Comparison of ENCODE assay signal across 18 cellular contexts in genomic region chr3:48738144-48738536, GRCh38. TPM values are rescaled to one million over a fixed set of nuclear protein-coding genes. Genes with fewer than 3 reads are reported as not detected.
DNase-seq lines count a peak whose midpoint lies in the region; ATAC-seq and TF ChIP-seq lines count a peak whose summit lies in the region.
"Had no signal": no experiment of that assay in that cellular context is flagged by ENCODE, and none has a peak within 500 bp of the region (broad histone marks: within the 10 kb centered on the region; RNA-seq: fewer than 3 reads in every experiment).

No MANE protein-coding gene starts in this region.

- ATAC-seq in Right ventricle myocardium inferior (peak; percentile 71), left ventricle myocardium superior (peak; percentile 62), HG03354 (IDR thresholded peaks at IDR 0.05; ENCODE audit: poor library complexity, severe bottlenecking, unreplicated experiment) (no peak), GM18873 (IDR thresholded peaks at IDR 0.05; ENCODE audit: low FRiP score, unreplicated experiment) (no peak)
- ATAC-seq in activated T-cell treated with anti-CD3 and anti-CD28 coated beads, Interleukin-2, amount 50 U/mL, for 4 hours, result no peak
- ATAC-seq: stimulated activated memory B cell treated with anti-CD40 and anti-IgM and Interleukin-4, amounts not matched to agents 10 μg/mL and 1 μg/mL and 100 μg/mL, for 72 hours had no signal

- no peaks in the 10 kb centered on the region for H3K27me3 Mint-ChIP-seq in progenitor cell of endocrine pancreas
- H3K27me3 Mint-ChIP-seq in activated T-cell treated with anti-CD3 and anti-CD28 coated beads, Interleukin-2, amount 50 U/mL, for 4 hours (ENCODE audit: low read depth), result no peaks in the 10 kb centered on the region
- H3K27me3 Mint-ChIP-seq: activated CD4-positive, alpha-beta T cell treated with anti-CD3 and anti-CD28 coated beads, Interleukin-2, amount 10 ng/mL, durations not matched to agents 7 days and 5 days; stimulated activated memory B cell treated with anti-CD40 and anti-IgM and Interleukin-4, amounts not matched to agents 10 μg/mL and 1 μg/mL and 100 μg/mL, for 72 hours had no signal

- H3K9me3 Mint-ChIP-seq in progenitor cell of endocrine pancreas (ENCODE audit: low read depth), result no peaks in the 10 kb centered on the region
- H3K9me3 Mint-ChIP-seq in activated T-cell treated with anti-CD3 and anti-CD28 coated beads, Interleukin-2, amount 50 U/mL, for 4 hours, result no peaks in the 10 kb centered on the region
- H3K9me3 Mint-ChIP-seq: activated CD4-positive, alpha-beta T cell treated with anti-CD3 and anti-CD28 coated beads, Interleukin-2, amount 10 ng/mL, durations not matched to agents 7 days and 5 days; stimulated activated memory B cell treated with anti-CD40 and anti-IgM and Interleukin-4, amounts not matched to agents 10 μg/mL and 1 μg/mL and 100 μg/mL, for 72 hours had no signal

- no peak for TF ChIP-seq CTCF in progenitor cell of endocrine pancreas (IDR thresholded peaks at IDR 0.05; ENCODE audit: unreplicated experiment)

- no peak overlapping the region for H3K4me3 Mint-ChIP-seq in progenitor cell of endocrine pancreas (ENCODE audit: low read depth)
- no peak overlapping the region for H3K4me3 Mint-ChIP-seq in activated T-cell treated with anti-CD3 and anti-CD28 coated beads, Interleukin-2, amount 50 U/mL, for 4 hours
- H3K4me3 Mint-ChIP-seq: activated CD4-positive, alpha-beta T cell treated with anti-CD3 and anti-CD28 coated beads, Interleukin-2, amount 10 ng/mL, durations not matched to agents 7 days and 5 days; stimulated activated memory B cell treated with anti-CD40 and anti-IgM and Interleukin-4, amounts not matched to agents 10 μg/mL and 1 μg/mL and 100 μg/mL, for 72 hours had no signal

- H3K27ac Mint-ChIP-seq in progenitor cell of endocrine pancreas, result peak overlapping the region; percentile 19
- H3K27ac Mint-ChIP-seq: activated CD4-positive, alpha-beta T cell treated with anti-CD3 and anti-CD28 coated beads, Interleukin-2, amount 10 ng/mL, durations not matched to agents 7 days and 5 days had no signal

- H3K36me3 Mint-ChIP-seq in progenitor cell of endocrine pancreas (ENCODE audit: insufficient read depth), result no peaks in the 10 kb centered on the region
- no peaks in the 10 kb centered on the region for H3K36me3 Mint-ChIP-seq in activated T-cell treated with anti-CD3 and anti-CD28 coated beads, Interleukin-2, amount 50 U/mL, for 4 hours (ENCODE audit: insufficient read depth)
- H3K36me3 Mint-ChIP-seq: stimulated activated memory B cell treated with anti-CD40 and anti-IgM and Interleukin-4, amounts not matched to agents 10 μg/mL and 1 μg/mL and 100 μg/mL, for 72 hours had no signal

- H3K4me1 Mint-ChIP-seq in progenitor cell of endocrine pancreas (ENCODE audit: low read depth), result peaks cover 23% of the 10 kb centered on the region
- no peaks in the 10 kb centered on the region for H3K4me1 Mint-ChIP-seq in activated T-cell treated with anti-CD3 and anti-CD28 coated beads, Interleukin-2, amount 50 U/mL, for 4 hours (ENCODE audit: low read depth)

- DNase-seq in Right ventricle myocardium inferior (ENCODE audit: missing footprints), result no peak
- DNase-seq in cardiac septum (ENCODE audit: low spot score), result no peak
- no peak for DNase-seq in left ventricle myocardium superior
- no peak for DNase-seq in progenitor cell of endocrine pancreas (ENCODE audit: low spot score, unreplicated experiment)
- no peak for DNase-seq in activated T-cell treated with anti-CD3 and anti-CD28 coated beads, Interleukin-2, amount 50 U/mL, for 4 hours
- DNase-seq in NCI-H146 (lab: John Stamatoyannopoulos, UW), result no peak
- DNase-seq: activated CD4-positive, alpha-beta T cell treated with anti-CD3 and anti-CD28 coated beads, Interleukin-2, amount 10 ng/mL, durations not matched to agents 7 days and 5 days; activated gamma-delta T cell treated with Interleukin-2 at 50 U/mL for 16 hours; aorta; hippocampal formation; MV-4-11; NCI-H187 treated with DMSO at 0.1 percent for 48 hours; NK-92 treated with Interleukin-12 subunit alpha and Interleukin-12 subunit beta, amount 100 ng/mL, for 24 hours; SW 1271; trophoblast cell had no signal

- intact Hi-C loops in Right ventricle myocardium inferior (cut with DNase I) (no loop called here), cardiac septum (cut with DNase I) (no loop called here), left ventricle myocardium superior (cut with micrococcal nuclease) (no loop called here)

RNA-seq across cellular contexts. Expression of gene IP6K2, which starts 21.1 kb away (rescaled TPM):
- total RNA-seq in Right ventricle myocardium inferior (29.3 TPM), cardiac septum (23.9 TPM), left ventricle myocardium superior (30.2 TPM), progenitor cell of endocrine pancreas (207 and 212 TPM in 2 replicates)
- 10 to 100 TPM; 39.9 to 45.9 (median 45.8) TPM for total RNA-seq in activated T-cell treated with anti-CD3 and anti-CD28 coated beads, Interleukin-2, amount 50 U/mL, for 4 hours

RNA-seq across cellular contexts. Expression of gene NCKIPSD, which starts 52.4 kb away (rescaled TPM):
- total RNA-seq in Right ventricle myocardium inferior (15.4 TPM), cardiac septum (22.5 TPM), left ventricle myocardium superior (13.6 TPM), progenitor cell of endocrine pancreas (29.8 and 32.0 TPM in 2 replicates)
- total RNA-seq in activated T-cell treated with anti-CD3 and anti-CD28 coated beads, Interleukin-2, amount 50 U/mL, for 4 hours, result 10 to 100 TPM; 21.3 to 24.3 (median 22.0) TPM

Comparison
In these comparisons a context has a peak if more than half of its experiments do, and no peak if none do; other contexts are left out.
1. ATAC-seq: peak in Right ventricle myocardium inferior (single experiment) and left ventricle myocardium superior (single experiment); none in HG03354 (single experiment), activated T-cell treated with anti-CD3 and anti-CD28 coated beads, Interleukin-2, amount 50 U/mL, for 4 hours (0 of 2) and GM18873 (single experiment).